ENCODE assay signal across 8 cellular contexts in the genomic region with DNA sequence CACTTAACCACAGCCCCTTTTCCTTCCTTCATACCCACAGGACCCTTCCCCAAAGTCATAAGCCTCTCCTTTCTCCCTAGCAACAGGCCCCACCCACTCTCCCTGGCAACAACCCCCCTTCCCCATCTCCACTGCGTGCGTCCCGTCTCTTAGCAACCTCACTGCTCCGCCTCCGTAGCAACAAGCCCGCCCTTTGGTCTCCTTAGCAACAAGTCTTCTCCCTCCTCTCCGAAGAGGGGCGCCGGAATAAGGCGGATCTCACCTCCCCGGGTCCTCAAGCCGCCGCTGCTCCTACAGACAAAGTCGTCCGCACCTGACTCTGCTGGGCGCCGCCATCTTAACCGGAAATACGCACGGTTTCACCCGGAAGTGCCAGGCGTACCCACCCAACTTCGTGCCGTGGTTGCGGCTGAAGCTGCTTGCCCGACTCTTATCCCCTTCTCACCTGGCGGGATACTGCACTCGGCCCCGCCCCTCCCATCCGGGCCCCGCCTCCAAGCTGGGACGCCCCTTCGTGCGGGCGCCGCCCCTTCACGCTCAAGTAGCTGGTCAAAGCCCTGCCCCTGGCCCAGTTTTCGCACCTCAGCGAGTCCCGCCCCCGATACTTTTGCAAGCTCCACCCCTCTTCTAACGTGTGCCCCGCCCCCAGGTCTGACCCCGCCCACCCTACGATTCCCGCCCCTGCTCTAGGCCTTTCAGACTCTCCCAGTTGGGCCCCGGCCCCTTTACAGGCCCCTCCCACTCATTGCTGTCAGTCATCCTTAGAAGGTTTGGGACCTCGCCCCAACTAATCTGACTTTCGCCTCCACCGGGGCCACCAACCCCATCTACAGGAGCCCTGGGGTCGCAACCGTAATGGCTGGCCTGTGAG. TPM values are rescaled to one million over a fixed set of nuclear protein-coding genes. Genes with fewer than 3 reads are reported as not detected.
DNase-seq lines count a peak whose midpoint lies in the region; TF ChIP-seq lines count a peak whose summit lies in the region.

Gene HSPBP1 (minus strand): TSS at position 338 of the 871 bp plus-strand sequence. CDS start 502 bp downstream, outside the sequence.

- no peaks in the 10 kb centered on the region for H3K9me3 ChIP-seq in SK-N-MC (ENCODE audit: low read depth, low read length)
- H3K9me3 ChIP-seq in suprapubic skin = no peaks in the 10 kb centered on the region

- H3K9me3 Mint-ChIP-seq in activated naive CD4-positive, alpha-beta T cell treated with anti-CD3 and anti-CD28 coated beads, Interleukin-2, amount 10 ng/mL, durations not matched to agents 7 days and 5 days = no peaks in the 10 kb centered on the region

- peaks cover 19% of the 10 kb centered on the region for H3K27me3 Mint-ChIP-seq in activated naive CD4-positive, alpha-beta T cell treated with anti-CD3 and anti-CD28 coated beads, Interleukin-2, amount 10 ng/mL, durations not matched to agents 7 days and 5 days

- TF ChIP-seq POLR2A in NB4 (IDR thresholded peaks at IDR 0.05; ENCODE audit: extremely low read depth, insufficient read length) = peak; percentile 23
- TF ChIP-seq POLR2A in suprapubic skin (IDR thresholded peaks at IDR 0.05) = no peak

- H3K4me3 ChIP-seq in HFF-Myc (replicated peaks; ENCODE audit: low read depth, low read length) = peak within 1 kb of the TSS; percentile 92
- H3K4me3 ChIP-seq in NB4 (ENCODE audit: low read depth, low read length) = peak within 1 kb of the TSS; percentile 77
- H3K4me3 ChIP-seq in SK-N-MC = peak within 1 kb of the TSS; percentile 83
- H3K4me3 ChIP-seq in suprapubic skin = peak within 1 kb of the TSS; percentile 85

- no peak for TF ChIP-seq EP300 in suprapubic skin (IDR thresholded peaks at IDR 0.05)

- H3K9ac ChIP-seq in SK-N-MC (ENCODE audit: insufficient read length) = peak within 1 kb of the TSS; percentile 64

- DNase-seq in GDM1 (lab: John Stamatoyannopoulos, UW) (peak; percentile 90), HFF-Myc (ENCODE audit: extremely low read depth, low read depth) (peak; percentile 86), NB4 (ENCODE audit: low read depth) (peak; percentile 92), SK-N-MC (ENCODE audit: low read depth, low spot score) (peak; percentile 87), germinal center (ENCODE audit: low spot score) (peak; percentile 89), non-pigmented ciliary epithelial cell (ENCODE audit: low read depth) (peak; percentile 60), suprapubic skin (ENCODE audit: low spot score in 2 of 2) (peak; percentile 95 to 96)
- DNase-seq in activated naive CD4-positive, alpha-beta T cell treated with anti-CD3 and anti-CD28 coated beads, Interleukin-2, amount 10 ng/mL, durations not matched to agents 7 days and 5 days = peak; percentile 96

- TF ChIP-seq CTCF in HFF-Myc (IDR thresholded peaks at IDR 0.05; ENCODE audit: low read depth, low read length, missing control alignments) = no peak
- no peak for TF ChIP-seq CTCF in NB4 (IDR thresholded peaks at IDR 0.05; ENCODE audit: low read depth, low read length)
- no peak for TF ChIP-seq CTCF in suprapubic skin (IDR thresholded peaks at IDR 0.05)

- H3K27ac Mint-ChIP-seq in activated naive CD4-positive, alpha-beta T cell treated with anti-CD3 and anti-CD28 coated beads, Interleukin-2, amount 10 ng/mL, durations not matched to agents 7 days and 5 days = peak within 1 kb of the TSS; percentile 93

- peaks cover 22% of the 10 kb centered on the region for H3K27me3 ChIP-seq in suprapubic skin

- peaks cover 8% of the 10 kb centered on the region for H3K36me3 Mint-ChIP-seq in activated naive CD4-positive, alpha-beta T cell treated with anti-CD3 and anti-CD28 coated beads, Interleukin-2, amount 10 ng/mL, durations not matched to agents 7 days and 5 days

- H3K27ac ChIP-seq in SK-N-MC (peak within 1 kb of the TSS; percentile 88), suprapubic skin (peak within 1 kb of the TSS; percentile 73)

- peak within 1 kb of the TSS; percentile 97 for H3K4me3 Mint-ChIP-seq in activated naive CD4-positive, alpha-beta T cell treated with anti-CD3 and anti-CD28 coated beads, Interleukin-2, amount 10 ng/mL, durations not matched to agents 7 days and 5 days

- CTCF ChIA-PET in activated naive CD4-positive, alpha-beta T cell treated with anti-CD3 and anti-CD28 coated beads, Interleukin-2, amount 10 ng/mL, durations not matched to agents 7 days and 5 days (lab: Charles Lee) = interaction anchor here (0.8 to 1.9 kb wide), 5 partner anchors 9 to 26 kb away, joined by 3 to 9 read pairs (median 5); partner anchors contain the start of gene PPP6R1

- WGBS in suprapubic skin = 5% methylated on average over 47 of the region's 52 CpGs

- H3K4me1 Mint-ChIP-seq in activated naive CD4-positive, alpha-beta T cell treated with anti-CD3 and anti-CD28 coated beads, Interleukin-2, amount 10 ng/mL, durations not matched to agents 7 days and 5 days = peaks cover 46% of the 10 kb centered on the region

- H3K4me1 ChIP-seq in suprapubic skin = peaks cover 28% of the 10 kb centered on the region

- H3K36me3 ChIP-seq in SK-N-MC (ENCODE audit: insufficient read depth, low read length) (peaks cover 2% of the 10 kb centered on the region; the same call in 1 of the 2 replicates), suprapubic skin (peaks cover 21% of the 10 kb centered on the region)

RNA-seq across cellular contexts. Expression of gene HSPBP1, which starts in this region (rescaled TPM):
- total RNA-seq in suprapubic skin = 10 to 100 TPM; 17.9 to 46.7 (median 36.7) TPM

Comparison
In these comparisons a context has a peak if more than half of its experiments do, and no peak if none do; other contexts are left out.
1. Peak in every context shown above with its lines: DNase-seq, H3K4me3 ChIP-seq and H3K27ac ChIP-seq.